14 cellular contexts compared by ENCODE assay signal in the genomic region with DNA sequence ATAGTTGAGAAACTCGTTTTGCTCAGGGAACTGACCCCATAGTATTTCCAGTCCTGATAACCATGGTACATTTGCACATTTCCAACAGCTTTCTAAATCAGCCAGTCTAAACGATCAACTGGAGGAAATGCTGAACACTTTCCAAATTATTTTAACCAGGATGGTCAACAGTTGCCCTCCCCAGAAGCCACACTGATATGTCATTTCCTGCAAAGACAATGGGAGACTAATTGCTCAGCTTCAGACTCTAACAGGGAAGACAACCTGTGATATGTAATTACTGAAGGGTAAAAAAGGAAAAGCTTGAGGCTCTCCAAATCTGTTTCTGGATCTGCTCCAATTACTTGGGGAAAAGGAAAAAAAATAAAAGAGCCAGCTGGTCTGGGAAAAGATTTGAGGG.
DNase-seq lines count a peak whose midpoint lies in the region; ATAC-seq and TF ChIP-seq lines count a peak whose summit lies in the region.
"Had no signal": no experiment of that assay in that cellular context is flagged by ENCODE, and none has a peak within 500 bp of the region (broad histone marks: within the 10 kb centered on the region; RNA-seq: fewer than 3 reads in every experiment).

No MANE protein-coding gene starts in this region.

- H3K27me3 Mint-ChIP-seq in T-helper 17 cell: no peaks in the 10 kb centered on the region
- H3K27me3 Mint-ChIP-seq: activated naive CD4-positive, alpha-beta T cell treated with anti-CD3 and anti-CD28 coated beads, Interleukin-2, amount 10 ng/mL, durations not matched to agents 7 days and 5 days; stimulated activated naive CD8-positive, alpha-beta T cell treated with anti-CD3 and anti-CD28 coated beads, Interleukin-15, amount 100 ng/mL, for 72 hours had no signal

- ATAC-seq in T-helper 17 cell (no peak), left cardiac atrium (peak; percentile 26 to 29), HG03196 (IDR thresholded peaks at IDR 0.05; ENCODE audit: unreplicated experiment) (no peak)
- ATAC-seq: stimulated activated naive CD8-positive, alpha-beta T cell treated with anti-CD3 and anti-CD28 coated beads, Interleukin-15, amount 100 ng/mL, for 72 hours; WTC11 had no signal

- H3K27me3 ChIP-seq in MG63: no peaks in the 10 kb centered on the region
- H3K27me3 ChIP-seq: BLaER1 treated with 17β-estradiol and CSF1 and Interleukin-3, amounts not matched to agents 10 nM and 100 nM had no signal

- no peak overlapping the region for H3K4me3 ChIP-seq in MG63
- H3K4me3 ChIP-seq: BLaER1 treated with 17β-estradiol and CSF1 and Interleukin-3, amounts not matched to agents 10 nM and 100 nM; PC-9 had no signal

- intact Hi-C loops in left cardiac atrium (cut with DNase I): loop anchor here in 1 of 2 donors (10.0 kb wide), 1 partner anchor 70 kb away; no protein-coding TSS in a partner anchor

- H3K36me3 ChIP-seq in MG63: 0 out of 2 replicates have a peak, but pooled peaks cover 3% of the 10 kb centered on the region

- no peak for TF ChIP-seq CTCF in GM10266 (IDR thresholded peaks at IDR 0.05; ENCODE audit: control insufficient read depth, insufficient read depth, low read depth, missing control alignments)

- peak overlapping the region; percentile 53 for H3K27ac Mint-ChIP-seq in T-helper 17 cell
- H3K27ac Mint-ChIP-seq: activated naive CD4-positive, alpha-beta T cell treated with anti-CD3 and anti-CD28 coated beads, Interleukin-2, amount 10 ng/mL, durations not matched to agents 7 days and 5 days had no signal

- in situ Hi-C loops in KBM-7 (cut with MboI; ENCODE audit: low pct_unique_long_range_greater_than_20kb, low sequenced_read_pairs): no loop called here

- H3K36me3 Mint-ChIP-seq in T-helper 17 cell (ENCODE audit: low read depth): no peaks in the 10 kb centered on the region

- H3K4me1 Mint-ChIP-seq in T-helper 17 cell: peaks cover 41% of the 10 kb centered on the region

- no peak overlapping the region for H3K4me3 Mint-ChIP-seq in T-helper 17 cell
- H3K4me3 Mint-ChIP-seq: activated naive CD4-positive, alpha-beta T cell treated with anti-CD3 and anti-CD28 coated beads, Interleukin-2, amount 10 ng/mL, durations not matched to agents 7 days and 5 days; neural crest cell; stimulated activated naive CD8-positive, alpha-beta T cell treated with anti-CD3 and anti-CD28 coated beads, Interleukin-15, amount 100 ng/mL, for 72 hours; WTC11 had no signal

- DNase-seq in A172 (ENCODE audit: low spot score) (peak; percentile 31), ELR (ENCODE audit: low read depth) (peak; percentile 36), T-helper 17 cell (no peak), left cardiac atrium (no peak), MG63 (no peak), KBM-7 (no peak), GM10266 (ENCODE audit: extremely low spot score) (no peak)
- DNase-seq: activated naive CD4-positive, alpha-beta T cell treated with anti-CD3 and anti-CD28 coated beads, Interleukin-2, amount 10 ng/mL, durations not matched to agents 7 days and 5 days; stimulated activated naive CD8-positive, alpha-beta T cell treated with anti-CD3 and anti-CD28 coated beads, Interleukin-15, amount 100 ng/mL, for 72 hours had no signal

- no peaks in the 10 kb centered on the region for H3K9me3 ChIP-seq in T-helper 17 cell (ENCODE audit: control insufficient read depth, low read length, poor library complexity, severe bottlenecking)
- no peaks in the 10 kb centered on the region for H3K9me3 ChIP-seq in MG63

Comparison
In these comparisons a context has a peak if more than half of its experiments do, and no peak if none do; other contexts are left out.
1. DNase-seq: peak in A172 (single experiment) and ELR (single experiment); none in T-helper 17 cell (0 of 3), left cardiac atrium (single experiment), MG63 (single experiment), KBM-7 (single experiment) and GM10266 (single experiment).
2. ATAC-seq: peak in left cardiac atrium (2 of 2); none in T-helper 17 cell (single experiment) and HG03196 (single experiment).